ENCODE assay signal across 9 cellular contexts in the genomic region with DNA sequence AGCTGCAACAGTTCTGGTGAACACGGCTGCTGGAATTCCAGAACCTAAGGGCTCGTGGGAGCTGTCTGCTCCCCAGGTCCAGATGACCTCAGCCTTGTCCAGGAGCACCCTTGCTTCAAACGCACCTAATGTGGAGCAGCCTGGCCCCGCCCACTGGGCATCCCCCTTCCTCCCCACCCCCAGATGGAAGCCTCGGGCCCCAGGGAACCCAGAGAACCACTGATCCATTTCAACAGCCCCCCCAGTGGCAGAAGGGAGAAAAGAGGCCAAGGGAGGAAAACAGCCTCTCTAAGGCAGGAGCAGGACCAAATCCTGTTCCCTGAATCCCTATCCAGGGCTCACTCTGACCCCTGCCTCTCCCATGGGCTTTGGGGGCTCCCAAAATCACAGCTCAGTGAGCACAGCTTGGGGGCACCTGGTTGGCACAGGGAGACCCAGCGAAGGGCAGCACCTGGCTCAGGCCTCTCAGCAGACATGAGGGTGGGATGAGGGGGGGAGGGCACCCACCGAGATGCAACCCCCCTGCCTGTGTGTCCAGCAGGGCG. TPM values are rescaled to one million over a fixed set of nuclear protein-coding genes. Genes with fewer than 3 reads are reported as not detected.
DNase-seq lines count a peak whose midpoint lies in the region; ATAC-seq and TF ChIP-seq lines count a peak whose summit lies in the region.
"Had no signal": no experiment of that assay in that cellular context is flagged by ENCODE, and none has a peak within 500 bp of the region (broad histone marks: within the 10 kb centered on the region; RNA-seq: fewer than 3 reads in every experiment).

No MANE protein-coding gene starts in this region.

- peaks cover 0 to 31% (median 9%) of the 10 kb centered on the region in 11 experiments; a peak in 11 of 22 replicates for H3K36me3 ChIP-seq in BLaER1 treated with 17β-estradiol and CSF1 and Interleukin-3, amounts not matched to agents 10 nM and 100 nM
- H3K36me3 ChIP-seq in gastroesophageal sphincter = no peaks in the 10 kb centered on the region

- ATAC-seq in memory B cell (ENCODE audit: low read depth) (peak; percentile 11), GM18505 (IDR thresholded peaks at IDR 0.05; ENCODE audit: unreplicated experiment) (no peak), HG03025 (IDR thresholded peaks at IDR 0.05; ENCODE audit: low FRiP score, unreplicated experiment) (no peak), gastroesophageal sphincter (no peak)

- no peaks in the 10 kb centered on the region for H3K27me3 Mint-ChIP-seq in activated naive CD8-positive, alpha-beta T cell
- no peaks in the 10 kb centered on the region for H3K27me3 Mint-ChIP-seq in memory B cell

- no peak for TF ChIP-seq EP300 in gastroesophageal sphincter (IDR thresholded peaks at IDR 0.05)

- WGBS in gastroesophageal sphincter (ENCODE audit: low coverage in 1 of 2), 2 donors = 20 to 67% methylated on average over 1 of the region's 8 CpGs

- H3K4me3 ChIP-seq in BLaER1 treated with 17β-estradiol and CSF1 and Interleukin-3, amounts not matched to agents 10 nM and 100 nM = peak overlapping the region; percentile 58 to 92 (median 67)
- H3K4me3 ChIP-seq in gastroesophageal sphincter = peak overlapping the region in 1 of 2 donors; percentile 41

- no peak for TF ChIP-seq CTCF in gastroesophageal sphincter (IDR thresholded peaks at IDR 0.05)

- peak overlapping the region; percentile 87 to 100 (median 99) for H3K4me2 ChIP-seq in BLaER1 treated with 17β-estradiol and CSF1 and Interleukin-3, amounts not matched to agents 10 nM and 100 nM

- peak overlapping the region; percentile 99 for H3K27ac Mint-ChIP-seq in activated naive CD8-positive, alpha-beta T cell
- H3K27ac Mint-ChIP-seq in memory B cell = peak overlapping the region; percentile 89

- H3K36me3 Mint-ChIP-seq in activated naive CD8-positive, alpha-beta T cell = no peaks in the 10 kb centered on the region
- H3K36me3 Mint-ChIP-seq in memory B cell = peaks cover 21% of the 10 kb centered on the region

- TF ChIP-seq POLR2A in GM18505 (IDR thresholded peaks at IDR 0.05; ENCODE audit: borderline replicate concordance, extremely low read depth, insufficient read depth, insufficient read length) (no peak), gastroesophageal sphincter (IDR thresholded peaks at IDR 0.05) (no peak)

- H3K4me3 Mint-ChIP-seq in activated naive CD8-positive, alpha-beta T cell = peak overlapping the region; percentile 92
- H3K4me3 Mint-ChIP-seq in memory B cell = peak overlapping the region; percentile 93

- DNase-seq in MV-4-11 (lab: John Stamatoyannopoulos, UW) (peak; percentile 38), memory B cell (ENCODE audit: low spot score in 2 of 2) (peak in 1 of 2 donors; percentile 54), mesenteric fat pad (ENCODE audit: low spot score) (no peak)
- DNase-seq: Kasumi-1 had no signal

- peaks cover 63% of the 10 kb centered on the region for H3K4me1 Mint-ChIP-seq in activated naive CD8-positive, alpha-beta T cell (ENCODE audit: low read depth)
- peaks cover 46% of the 10 kb centered on the region for H3K4me1 Mint-ChIP-seq in memory B cell

- peaks cover 69 to 100% (median 97%) of the 10 kb centered on the region in 10 experiments for H3K4me1 ChIP-seq in BLaER1 treated with 17β-estradiol and CSF1 and Interleukin-3, amounts not matched to agents 10 nM and 100 nM
- H3K4me1 ChIP-seq in gastroesophageal sphincter = no peaks in the 10 kb centered on the region

- H3K9me3 ChIP-seq in BLaER1 treated with 17β-estradiol and CSF1 and Interleukin-3, amounts not matched to agents 10 nM and 100 nM (replicated peaks in 1 of 11) = peaks cover 0 to 6% (median 0%) of the 10 kb centered on the region in 11 experiments; a peak in 4 of 22 replicates
- no peaks in the 10 kb centered on the region for H3K9me3 ChIP-seq in gastroesophageal sphincter

- peaks cover 0 to 24% (median 0%) of the 10 kb centered on the region in 11 experiments; a peak in 7 of 22 replicates for H4K20me1 ChIP-seq in BLaER1 treated with 17β-estradiol and CSF1 and Interleukin-3, amounts not matched to agents 10 nM and 100 nM

- no peaks in the 10 kb centered on the region for H3K9me3 Mint-ChIP-seq in activated naive CD8-positive, alpha-beta T cell (ENCODE audit: low read depth)
- H3K9me3 Mint-ChIP-seq in memory B cell = no peaks in the 10 kb centered on the region

- H3K27me3 ChIP-seq in BLaER1 treated with 17β-estradiol and CSF1 and Interleukin-3, amounts not matched to agents 10 nM and 100 nM = no peaks in the 10 kb centered on the region
- peaks cover 91% of the 10 kb centered on the region for H3K27me3 ChIP-seq in gastroesophageal sphincter

- H3K27ac ChIP-seq in BLaER1 treated with 17β-estradiol and CSF1 and Interleukin-3, amounts not matched to agents 10 nM and 100 nM = peak overlapping the region; percentile 87 to 95 (median 92)
- H3K27ac ChIP-seq in gastroesophageal sphincter = peak overlapping the region in 2 of 4 donors; percentile 47 to 56

- peak overlapping the region; percentile 75 to 92 (median 82) for H3K9ac ChIP-seq in BLaER1 treated with 17β-estradiol and CSF1 and Interleukin-3, amounts not matched to agents 10 nM and 100 nM

RNA-seq across cellular contexts. Expression of gene CYTH4, which starts 1.2 kb away (rescaled TPM):
- total RNA-seq in gastroesophageal sphincter (10 to 100 TPM in 2 of 4 donors, 1 to 10 TPM in 2; 4.2 to 21.3 (median 9.3) TPM), mesenteric fat pad (44.7 TPM)

RNA-seq across cellular contexts. Expression of gene RAC2, which starts 39.4 kb away (rescaled TPM):
- total RNA-seq in gastroesophageal sphincter (10 to 100 TPM in 1 of 4 donors, 1 to 10 TPM in 3; 2.0 to 11.3 (median 6.4) TPM), mesenteric fat pad (26.1 TPM)
